In genomic region chr14:55661029-55661428, GRCh38 we compare ENCODE assay signal across 25 cellular contexts.
"Had no signal": no experiment of that assay in that cellular context is flagged by ENCODE, and none has a peak within 500 bp of the region (broad histone marks: within the 10 kb centered on the region; RNA-seq: fewer than 3 reads in every experiment).

No MANE protein-coding gene starts in this region.

- ATAC-seq: activated CD4-positive, CD25-positive, alpha-beta regulatory T cell treated with anti-CD3 and anti-CD28 coated beads, Interleukin-2, amount 50 U/mL, for 24 hours; activated CD8-positive, alpha-beta T cell treated with anti-CD3 and anti-CD28 coated beads for 36 hours; body of pancreas had no signal

- H3K9me3 ChIP-seq: ascending aorta, body of pancreas, SJCRH30 had no signal

- H3K4me2 ChIP-seq: SK-N-SH had no signal

- H3K27ac ChIP-seq: ascending aorta, body of pancreas, SJCRH30 had no signal

- H3K4me3 Mint-ChIP-seq: activated CD8-positive, alpha-beta T cell treated with anti-CD3 and anti-CD28 coated beads for 36 hours; activated naive CD4-positive, alpha-beta T cell treated with anti-CD3 and anti-CD28 coated beads, Interleukin-2, amount 50 U/mL, for 24 hours; activated T-helper 1 cell treated with anti-CD3 and anti-CD28 coated beads, Interleukin-12 subunit alpha, Interleukin-12 subunit beta, Interleukin-2, Interleukin-4 antibody, amounts not matched to agents 30 ng/mL and 10 ng/mL and 1 ng/mL, durations not matched to agents 14 hours and 24 hours and 36 hours had no signal

- H3K9me2 ChIP-seq: SK-N-SH had no signal

- DNase-seq: activated CD4-positive, alpha-beta T cell treated with anti-CD3 and anti-CD28 coated beads for 4 hours; activated CD8-positive, alpha-beta memory T cell treated with anti-CD3 and anti-CD28 coated beads, Interleukin-2, amount 50 U/mL, for 4 hours; activated CD8-positive, alpha-beta T cell treated with anti-CD3 and anti-CD28 coated beads for 36 hours; activated effector memory CD4-positive, alpha-beta T cell treated with Interleukin-2 at 50 U/mL for 16 hours; activated naive CD4-positive, alpha-beta T cell; amniotic stem cell; body of pancreas; IMR-90; KBM-7; NCI-H1092 treated with DMSO at 0.1 percent for 48 hours; NCI-H1417 treated with DMSO at 0.1 percent for 48 hours; NCI-H1694; NCI-H2029; NCI-H2107; NCI-H345; NCI-H510A; NCI-H526 treated with DMSO at 0.1 percent for 48 hours; NCI-H82; SJCRH30; SK-N-SH; SW 1271 had no signal

- H3K4me3 ChIP-seq: ascending aorta, body of pancreas, SJCRH30 had no signal

- H3K9ac ChIP-seq: SK-N-SH had no signal

- H3K4me1 ChIP-seq: body of pancreas, SJCRH30 had no signal

- H3K27ac Mint-ChIP-seq: activated CD8-positive, alpha-beta T cell treated with anti-CD3 and anti-CD28 coated beads for 36 hours; activated naive CD4-positive, alpha-beta T cell treated with anti-CD3 and anti-CD28 coated beads, Interleukin-2, amount 50 U/mL, for 24 hours; activated T-helper 1 cell treated with anti-CD3 and anti-CD28 coated beads, Interleukin-12 subunit alpha, Interleukin-12 subunit beta, Interleukin-2, Interleukin-4 antibody, amounts not matched to agents 30 ng/mL and 10 ng/mL and 1 ng/mL, durations not matched to agents 14 hours and 24 hours and 36 hours had no signal

- H3K9me3 Mint-ChIP-seq: activated CD8-positive, alpha-beta T cell treated with anti-CD3 and anti-CD28 coated beads for 36 hours; activated naive CD4-positive, alpha-beta T cell treated with anti-CD3 and anti-CD28 coated beads, Interleukin-2, amount 50 U/mL, for 24 hours; activated T-helper 1 cell treated with anti-CD3 and anti-CD28 coated beads, Interleukin-12 subunit alpha, Interleukin-12 subunit beta, Interleukin-2, Interleukin-4 antibody, amounts not matched to agents 30 ng/mL and 10 ng/mL and 1 ng/mL, durations not matched to agents 14 hours and 24 hours and 36 hours had no signal

- H3K27me3 Mint-ChIP-seq: activated CD8-positive, alpha-beta T cell treated with anti-CD3 and anti-CD28 coated beads for 36 hours; activated naive CD4-positive, alpha-beta T cell treated with anti-CD3 and anti-CD28 coated beads, Interleukin-2, amount 50 U/mL, for 24 hours had no signal

- H3K27me3 ChIP-seq: ascending aorta, body of pancreas, SJCRH30 had no signal
